8 cellular contexts compared by ENCODE assay signal in the genomic region with DNA sequence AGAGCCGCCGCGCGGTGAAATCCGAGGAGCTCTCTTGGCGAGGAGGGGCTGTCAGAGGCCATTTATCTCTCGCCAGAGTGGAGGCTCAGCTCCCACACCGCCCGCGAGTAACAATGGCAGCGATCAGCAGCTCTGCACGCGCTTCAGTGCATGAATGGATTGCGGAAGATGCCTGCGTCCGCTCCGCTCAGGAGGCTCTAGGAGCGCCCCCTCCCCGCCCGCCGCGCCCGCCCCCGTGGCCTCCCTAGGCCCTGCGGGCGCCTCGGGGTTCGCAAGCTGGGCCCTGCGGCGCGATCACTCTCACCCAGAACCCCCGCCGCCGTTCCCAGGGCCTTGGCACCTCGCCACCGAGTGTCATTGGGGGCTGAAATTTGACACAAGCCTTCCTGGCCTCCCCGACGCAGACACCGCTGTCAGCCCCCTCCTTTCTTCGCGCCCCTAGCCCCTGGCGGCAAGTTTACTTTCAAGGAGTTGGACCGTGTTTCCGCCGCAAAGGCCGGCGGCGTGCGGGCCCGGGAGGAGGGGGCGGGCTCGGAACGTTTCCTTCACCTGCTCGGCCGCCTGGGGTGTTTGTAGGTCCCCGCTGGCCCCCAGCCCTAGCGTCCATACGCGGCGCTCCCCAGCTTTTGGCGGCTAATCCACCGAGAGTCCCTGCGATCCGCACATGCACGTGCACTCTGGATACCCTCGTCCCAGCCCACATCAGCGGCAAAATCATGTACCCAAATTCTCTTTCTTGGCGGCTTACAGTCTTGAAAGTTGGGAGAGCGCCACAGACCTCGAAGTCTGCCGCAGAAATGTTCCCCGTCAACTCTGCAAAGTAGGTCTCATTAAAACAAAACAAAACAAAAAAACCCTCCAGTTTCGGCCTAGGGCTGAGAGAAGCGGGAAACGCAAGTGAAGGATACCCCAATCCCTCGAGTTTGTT. TPM values are rescaled to one million over a fixed set of nuclear protein-coding genes. Genes with fewer than 3 reads are reported as not detected.
DNase-seq lines count a peak whose midpoint lies in the region; ATAC-seq, FAIRE-seq and TF ChIP-seq lines count a peak whose summit lies in the region.

No MANE protein-coding gene starts in this region.

- no peak for ATAC-seq in GM21423 (IDR thresholded peaks at IDR 0.05; ENCODE audit: unreplicated experiment)

- H3K9me3 ChIP-seq in H1 (ENCODE audit: insufficient read depth in 2 of 2, low read depth in 1 of 2, low read length in 1 of 2) (no peaks in the 10 kb centered on the region), uterus (no peaks in the 10 kb centered on the region)

- no peak overlapping the region for H2AFZ ChIP-seq in H1 (ENCODE audit: low read length)

- intact Hi-C loops in uterus (cut with DNase I; ENCODE audit: low total_unique reads) = no loop called here

- H3K4ac ChIP-seq in H1 (replicated peaks; ENCODE audit: insufficient read length, low read depth, low read length) = no peak overlapping the region

- H3K18ac ChIP-seq in H1 (ENCODE audit: extremely low read depth, low read length) = peak overlapping the region; percentile 32

- peak overlapping the region; percentile 64 to 81 for H3K4me2 ChIP-seq in H1 (ENCODE audit: insufficient read depth in 1 of 2, low read depth in 2 of 2, low read length in 2 of 2)

- TF ChIP-seq CTCF in H1 (IDR thresholded peaks at IDR 0.05; ENCODE audit: control extremely low read depth in 1 of 3, insufficient read depth in 1 of 3, low read depth in 1 of 3, low read length in 3 of 3) (no peak), uterus (IDR thresholded peaks at IDR 0.05) (no peak)

- H3K79me2 ChIP-seq in H1 (ENCODE audit: control insufficient read depth in 1 of 2, insufficient read depth in 2 of 2, low read length in 2 of 2) = peaks cover 0 to 9% of the 10 kb centered on the region in 2 experiments; a peak in 1 of 4 replicates

- H3K4me3 ChIP-seq in H1 (ENCODE audit: extremely low read depth in 1 of 4, insufficient read depth in 2 of 4, low read depth in 3 of 4, low read length in 4 of 4) = peak overlapping the region; percentile 49 to 70 (median 53)
- H3K4me3 ChIP-seq in uterus = peak overlapping the region; percentile 30 to 47

- H3K27ac ChIP-seq in H1 (ENCODE audit: low read depth, low read length) (no peak overlapping the region), uterus (peak overlapping the region; percentile 48 to 80)

- H4K8ac ChIP-seq in H1 (ENCODE audit: extremely low read depth, insufficient read depth, low read length) = peak overlapping the region; percentile 51

- peaks cover 0 to 6% of the 10 kb centered on the region in 2 experiments for H4K20me1 ChIP-seq in H1 (replicated peaks in 1 of 2; ENCODE audit: control insufficient read depth in 1 of 2, insufficient read depth in 2 of 2, low read length in 2 of 2)

- no peak overlapping the region for H2BK15ac ChIP-seq in H1 (ENCODE audit: low read length)

- H2AK5ac ChIP-seq in H1 (ENCODE audit: low read depth, low read length) = no peak overlapping the region

- FAIRE-seq in H1 (lab: Jason Lieb, UNC) = no peak

- no peak overlapping the region for H3K14ac ChIP-seq in H1 (ENCODE audit: insufficient read length)

- H4K91ac ChIP-seq in H1 (replicated peaks; ENCODE audit: insufficient read length, low read length) = peak overlapping the region; percentile 74

- H3K27me3 ChIP-seq in H1 (replicated peaks in 1 of 4; ENCODE audit: control insufficient read depth in 3 of 4, extremely low read depth in 1 of 4, insufficient read depth in 3 of 4, low read length in 3 of 4) = peaks cover 8 to 50% (median 42%) of the 10 kb centered on the region in 4 experiments
- H3K27me3 ChIP-seq in uterus = no peaks in the 10 kb centered on the region

- H3K23me2 ChIP-seq in H1 (ENCODE audit: low read depth, low read length) = peaks cover 10% of the 10 kb centered on the region; the same call in 1 of the 2 replicates

- H3K56ac ChIP-seq in H1 (replicated peaks; ENCODE audit: insufficient read length, low read depth, low read length) = no peak overlapping the region

- POLR2A ChIA-PET in H1 (lab: Charles Lee; ENCODE audit: partially characterized antibody) = interaction anchor here (1.0 to 20.0 kb wide), 11 partner anchors 9 to 139 kb away, joined by 3 to 509 read pairs (median 4); a partner anchor contains a TSS

- no peak overlapping the region for H4K5ac ChIP-seq in H1 (ENCODE audit: insufficient read length, low read depth, low read length)

- H3K9ac ChIP-seq in H1 (replicated peaks in 1 of 4; ENCODE audit: extremely low read depth in 1 of 4, low read depth in 3 of 4, low read length in 3 of 4) = no peak overlapping the region

- no peak for TF ChIP-seq RAD21 in H1 (IDR thresholded peaks at IDR 0.05 in 1 of 2, conservative IDR thresholded peaks at IDR 0.05 in 1 of 2; ENCODE audit: low read depth in 2 of 2, low read length in 2 of 2)

- no peak for TF ChIP-seq POLR2A in H1 (IDR thresholded peaks at IDR 0.05; ENCODE audit: control extremely low read depth in 1 of 2, low read depth in 2 of 2, low read length in 2 of 2)
- TF ChIP-seq POLR2A in uterus (IDR thresholded peaks at IDR 0.05) = peak in 1 of 2 donors; percentile 19

- 8% methylated on average over 11 of the region's 76 CpGs; no CpG with 5 or more reads in 1 of the 2 experiments for WGBS in H1 (ENCODE audit: extremely low coverage in 1 of 2, insufficient coverage in 1 of 2, insufficient read length in 1 of 2, insufficient replicate concordance in 2 of 2, low coverage in 1 of 2, low lambda C conversion rate in 2 of 2, missing lambda C conversion rate in 1 of 2), 2 experiments

- H3K4me1 ChIP-seq in H1 (replicated peaks in 1 of 4; ENCODE audit: control insufficient read depth in 3 of 4, insufficient read depth in 4 of 4, low read length in 3 of 4) (peaks cover 8 to 42% (median 27%) of the 10 kb centered on the region in 4 experiments), uterus (peaks cover 0 to 5% of the 10 kb centered on the region in 2 donors)

- no peak overlapping the region for H2BK5ac ChIP-seq in H1 (ENCODE audit: low read depth, low read length)

- H3K36me3 ChIP-seq in H1 (ENCODE audit: control insufficient read depth in 2 of 4, insufficient read depth in 4 of 4, low read length in 3 of 4) (no peaks in the 10 kb centered on the region), uterus (no peaks in the 10 kb centered on the region)

- no peak overlapping the region for H3K23ac ChIP-seq in H1 (ENCODE audit: insufficient read length)

- H3K79me1 ChIP-seq in H1 (ENCODE audit: low read depth, low read length) = no peaks in the 10 kb centered on the region

- peak overlapping the region; percentile 33; the same call in 1 of the 2 replicates for H2BK12ac ChIP-seq in H1 (ENCODE audit: low read depth, low read length)

- DNase-seq in NCI-H2227 (lab: John Stamatoyannopoulos, UW; ENCODE audit: unreplicated experiment) = peak; percentile 66
- no peak for DNase-seq in NCI-H2227 treated with DMSO at 0.1 percent for 48 hours (lab: John Stamatoyannopoulos, UW)
- peak; percentile 20 for DNase-seq in RKO (ENCODE audit: low spot score)
- DNase-seq in H1 (ENCODE audit: low read depth in 1 of 2, low spot score in 2 of 2) = peak in 1 of 2 experiments; percentile 59
- peak; percentile 31 for DNase-seq in mucosa of gallbladder (ENCODE audit: low spot score)
- DNase-seq in uterus = peak; percentile 44 to 60
- no peak for DNase-seq in AML-193 (lab: John Stamatoyannopoulos, UW)

- no peak overlapping the region for H2BK120ac ChIP-seq in H1 (replicated peaks; ENCODE audit: low read depth, low read length)

- CTCF ChIA-PET in H1 (lab: Charles Lee; ENCODE audit: partially characterized antibody) = no interaction called here

- no peak overlapping the region for H2BK20ac ChIP-seq in H1 (ENCODE audit: low read length)

- no peak for TF ChIP-seq EP300 in H1 (IDR thresholded peaks at IDR 0.05; ENCODE audit: borderline replicate concordance in 1 of 2, low read depth in 2 of 2, low read length in 2 of 2)

TF ChIP-seq in H1, 55 proteins besides CTCF, POLR2A, EP300 and RAD21 (continues in another document):
- TF ChIP-seq, protein P1, sequence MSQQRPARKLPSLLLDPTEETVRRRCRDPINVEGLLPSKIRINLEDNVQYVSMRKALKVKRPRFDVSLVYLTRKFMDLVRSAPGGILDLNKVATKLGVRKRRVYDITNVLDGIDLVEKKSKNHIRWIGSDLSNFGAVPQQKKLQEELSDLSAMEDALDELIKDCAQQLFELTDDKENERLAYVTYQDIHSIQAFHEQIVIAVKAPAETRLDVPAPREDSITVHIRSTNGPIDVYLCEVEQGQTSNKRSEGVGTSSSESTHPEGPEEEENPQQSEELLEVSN (IDR thresholded peaks at IDR 0.05) = peak; percentile 94
- TF ChIP-seq NANOG (IDR thresholded peaks at IDR 0.05; ENCODE audit: insufficient read depth, low read depth, low read length, poor library complexity, severe bottlenecking) (peak; percentile 43), KDM1A (IDR thresholded peaks at IDR 0.05; ENCODE audit: borderline replicate concordance, low read length) (no peak), TAF7 (optimal IDR thresholded peaks at IDR 0.05; ENCODE audit: borderline replicate concordance, low read depth, low read length) (no peak), BCL11A (IDR thresholded peaks at IDR 0.05; ENCODE audit: low read depth in 2 of 2, low read length in 2 of 2) (no peak), YY1 (IDR thresholded peaks at IDR 0.05; ENCODE audit: low read depth, low read length) (no peak), SIX5 (IDR thresholded peaks at IDR 0.05; ENCODE audit: low read depth, low read length) (no peak)
- TF ChIP-seq, protein P2, sequence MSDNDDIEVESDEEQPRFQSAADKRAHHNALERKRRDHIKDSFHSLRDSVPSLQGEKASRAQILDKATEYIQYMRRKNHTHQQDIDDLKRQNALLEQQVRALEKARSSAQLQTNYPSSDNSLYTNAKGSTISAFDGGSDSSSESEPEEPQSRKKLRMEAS (IDR thresholded peaks at IDR 0.05) = peak; percentile 83

RNA-seq across cellular contexts. Expression of a gene that starts 49.0 kb away (rescaled TPM):
- total RNA-seq in H1 (2021; fragmentation: NEBNext Ultra II Directional; extraction: Animal tissue kit (Norgen Biotek cat#: 25700)) = 50.8 and 54.7 TPM in 2 replicates
- polyA plus RNA-seq in H1 (2011; rRNA removed) = 25.0 and 38.7 TPM in 2 replicates
- 23.7 TPM for polyA plus RNA-seq in H1 (2011; cell fraction: cytosol; rRNA removed)
- polyA plus RNA-seq in H1 (2011; cell fraction: nucleus; rRNA removed) = 71.8 TPM
- 30.9 to 39.5 TPM (median 38.0 TPM) in 4 replicates for polyA plus RNA-seq in H1 (2012, experiment 1 of 2)
- 13.5 TPM for polyA plus RNA-seq in H1 (2012, experiment 2 of 2)
- polyA plus RNA-seq in H1 (2013, experiment 1 of 2) = 27.2 TPM
- polyA plus RNA-seq in H1 (2013, experiment 2 of 2) = 25.2 TPM
- polyA minus RNA-seq in H1 (2011; rRNA and poly(A)+ RNA removed) = 34.2 and 37.3 TPM in 2 replicates
- 61.1 TPM for polyA minus RNA-seq in H1 (2011; cell fraction: cytosol; rRNA and poly(A)+ RNA removed)
- polyA minus RNA-seq in H1 (2011; cell fraction: nucleus; rRNA and poly(A)+ RNA removed) = 51.4 TPM
- 25.8 TPM for total RNA-seq in mucosa of gallbladder
- total RNA-seq in uterus = 10 to 100 TPM in 3 of 4 donors, 1 to 10 TPM in 1; 10.0 to 42.4 (median 26.4) TPM

Comparison
In these comparisons a context has a peak if more than half of its experiments do, and no peak if none do; other contexts are left out.
1. DNase-seq: peak in NCI-H2227 (single experiment), RKO (single experiment), mucosa of gallbladder (single experiment) and uterus (2 of 2); none in NCI-H2227 treated with DMSO at 0.1 percent for 48 hours (single experiment) and AML-193 (0 of 2).